19 cellular contexts compared by ENCODE assay signal in the genomic region with DNA sequence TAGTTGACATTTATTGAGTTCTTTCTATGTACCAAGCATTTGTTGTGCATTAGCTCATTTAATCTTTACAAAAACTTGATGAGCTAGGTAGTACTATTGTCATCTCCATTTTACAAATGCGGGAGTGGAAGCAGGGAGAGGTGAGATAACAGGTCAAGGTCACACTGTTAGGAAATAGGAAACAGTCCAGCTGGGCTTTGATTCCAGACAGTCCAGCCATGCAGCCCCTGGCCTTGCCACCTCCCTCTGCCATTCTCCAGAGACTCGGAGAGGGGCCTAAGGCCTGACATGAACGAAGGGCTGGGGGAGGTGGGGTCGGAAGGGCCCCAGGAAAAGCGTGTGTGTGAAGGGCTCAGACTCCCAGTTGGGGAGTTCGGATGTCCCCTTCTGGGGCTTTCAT. TPM values are rescaled to one million over a fixed set of nuclear protein-coding genes. Genes with fewer than 3 reads are reported as not detected.
DNase-seq lines count a peak whose midpoint lies in the region; ATAC-seq, FAIRE-seq and TF ChIP-seq lines count a peak whose summit lies in the region.
"Had no signal": no experiment of that assay in that cellular context is flagged by ENCODE, and none has a peak within 500 bp of the region (broad histone marks: within the 10 kb centered on the region; RNA-seq: fewer than 3 reads in every experiment).

No MANE protein-coding gene starts in this region.

- H3K9me3 ChIP-seq in left ventricle myocardium inferior (replicated peaks) (no peaks in the 10 kb centered on the region), heart left ventricle (no peaks in the 10 kb centered on the region), adrenal gland (replicated peaks in 1 of 3) (no peaks in the 10 kb centered on the region), mesodermal cell (ENCODE audit: control insufficient read depth, low read length) (no peaks in the 10 kb centered on the region), kidney (ENCODE audit: control insufficient read depth in 1 of 2, low read length in 2 of 2) (no peaks in the 10 kb centered on the region), aorta (ENCODE audit: control insufficient read depth, low read length) (no peaks in the 10 kb centered on the region)
- H3K9me3 ChIP-seq: heart right ventricle, right atrium auricular region, testis had no signal

- DNase-seq in left ventricle myocardium inferior = no peak
- no peak for DNase-seq in heart left ventricle
- DNase-seq in adrenal gland = no peak
- no peak for DNase-seq in DMS153 (lab: John Stamatoyannopoulos, UW)
- no peak for DNase-seq in kidney
- no peak for DNase-seq in aorta
- DNase-seq in stimulated activated CD4-positive, alpha-beta T cell treated with anti-CD3 and anti-CD28 coated beads, Interleukin-2, amount 100 ng/mL, for 24 hours = no peak
- DNase-seq: activated CD4-positive, CD25-positive, alpha-beta regulatory T cell treated with anti-CD3 and anti-CD28 coated beads, Interleukin-2, amount 50 U/mL, for 72 hours; activated CD8-positive, alpha-beta memory T cell treated with anti-CD3 and anti-CD28 coated beads, Interleukin-2, amount 10 ng/mL, durations not matched to agents 7 days and 5 days; activated effector memory CD4-positive, alpha-beta T cell treated with Interleukin-2 at 50 U/mL for 16 hours; Calu3; HCEC 1CT; heart right ventricle; left ventricle myocardium superior; NCI-H187 treated with DMSO at 0.1 percent for 48 hours; RPMI8226; testis had no signal

- no peak overlapping the region for H3K9ac ChIP-seq in kidney (ENCODE audit: low read length in 2 of 2)

- 67 to 74% (median 71%) methylated on average over 6 of the region's 6 CpGs for WGBS in heart left ventricle, 4 donors
- 64 to 75% (median 67%) methylated on average over 2 to 6 of the region's 6 CpGs for WGBS in adrenal gland, 4 donors
- 25 to 57% methylated on average over 2 to 6 of the region's 6 CpGs for WGBS in mesodermal cell (ENCODE audit: insufficient coverage in 2 of 2), 2 experiments
- WGBS in aorta, 2 donors = 87 to 95% methylated on average over 6 of the region's 6 CpGs

- no peak for TF ChIP-seq POLR2A in heart left ventricle (IDR thresholded peaks at IDR 0.05)
- TF ChIP-seq POLR2A in adrenal gland (IDR thresholded peaks at IDR 0.05) = no peak

- no peaks in the 10 kb centered on the region for H3K27me3 ChIP-seq in left ventricle myocardium inferior (ENCODE audit: low read depth)
- H3K27me3 ChIP-seq in heart left ventricle = no peaks in the 10 kb centered on the region
- H3K27me3 ChIP-seq in adrenal gland = no peaks in the 10 kb centered on the region
- no peaks in the 10 kb centered on the region for H3K27me3 ChIP-seq in aorta (ENCODE audit: control insufficient read depth in 1 of 2, insufficient read depth in 2 of 2, low read length in 1 of 2)
- H3K27me3 ChIP-seq: heart right ventricle, right atrium auricular region, testis had no signal

- ATAC-seq in heart left ventricle = no peak
- no peak for ATAC-seq in aorta (ENCODE audit: low FRiP score)
- ATAC-seq: activated CD8-positive, alpha-beta memory T cell treated with anti-CD3 and anti-CD28 coated beads, Interleukin-2, amount 10 ng/mL, durations not matched to agents 7 days and 5 days; heart right ventricle; left ventricle myocardium superior had no signal

- TF ChIP-seq CTCF in left ventricle myocardium inferior (IDR thresholded peaks at IDR 0.05; ENCODE audit: borderline replicate concordance) = no peak
- no peak for TF ChIP-seq CTCF in heart left ventricle (IDR thresholded peaks at IDR 0.05)
- no peak for TF ChIP-seq CTCF in adrenal gland (IDR thresholded peaks at IDR 0.05)
- no peak for TF ChIP-seq CTCF in kidney (IDR thresholded peaks at IDR 0.05; ENCODE audit: borderline replicate concordance, extremely low read depth, insufficient read depth)

- H3K27ac ChIP-seq in left ventricle myocardium inferior (replicated peaks) (peak overlapping the region; percentile 61), heart left ventricle (peak overlapping the region in 1 of 12 donors; percentile 14), adrenal gland (peak overlapping the region in 3 of 5 donors; percentile 26 to 46 (median 30)), mesodermal cell (ENCODE audit: low read depth, low read length, severe bottlenecking) (peak overlapping the region; percentile 50), kidney (ENCODE audit: low read depth in 2 of 2, low read length in 2 of 2) (no peak overlapping the region), aorta (ENCODE audit: low read depth in 1 of 2, low read length in 2 of 2) (no peak overlapping the region)
- H3K27ac ChIP-seq: testis had no signal

- H3K4me1 ChIP-seq in left ventricle myocardium inferior = peaks cover 69% of the 10 kb centered on the region
- H3K4me1 ChIP-seq in heart left ventricle = peaks cover 4 to 53% (median 30%) of the 10 kb centered on the region in 12 donors
- peaks cover 0 to 34% of the 10 kb centered on the region in 2 donors for H3K4me1 ChIP-seq in adrenal gland (replicated peaks in 1 of 2)
- peaks cover 4% of the 10 kb centered on the region for H3K4me1 ChIP-seq in mesodermal cell (ENCODE audit: control insufficient read depth, insufficient read depth, low read length, poor library complexity, severe bottlenecking)
- peaks cover 16 to 18% of the 10 kb centered on the region in 2 donors for H3K4me1 ChIP-seq in kidney (ENCODE audit: control insufficient read depth in 1 of 2, insufficient read depth in 1 of 2, low read depth in 1 of 2, low read length in 2 of 2)
- no peaks in the 10 kb centered on the region for H3K4me1 ChIP-seq in aorta (ENCODE audit: control insufficient read depth in 1 of 2, insufficient read depth in 2 of 2, low read length in 2 of 2)

- H3K4me3 ChIP-seq in left ventricle myocardium inferior (no peak overlapping the region), heart left ventricle (no peak overlapping the region), adrenal gland (no peak overlapping the region), mesodermal cell (ENCODE audit: extremely low read depth, insufficient read depth, low read length, poor library complexity, severe bottlenecking) (no peak overlapping the region), kidney (ENCODE audit: low read length in 2 of 2) (no peak overlapping the region), aorta (ENCODE audit: low read length in 2 of 2) (no peak overlapping the region)
- H3K4me3 ChIP-seq: heart right ventricle, right atrium auricular region, testis had no signal

- intact Hi-C loops in left ventricle myocardium inferior (cut with micrococcal nuclease) (no loop called here), heart left ventricle (cut with DNase I) (no loop called here), adrenal gland (cut with DNase I) (no loop called here), kidney (cut with DNase I) (no loop called here), aorta (cut with DNase I) (no loop called here)

- H3K36me3 ChIP-seq in left ventricle myocardium inferior (no peaks in the 10 kb centered on the region), heart left ventricle (no peaks in the 10 kb centered on the region), adrenal gland (replicated peaks in 1 of 2) (no peaks in the 10 kb centered on the region), mesodermal cell (ENCODE audit: control insufficient read depth, insufficient read depth, low read length) (no peaks in the 10 kb centered on the region), kidney (ENCODE audit: control insufficient read depth in 1 of 2, insufficient read depth in 2 of 2, low read length in 2 of 2) (no peaks in the 10 kb centered on the region), aorta (ENCODE audit: control insufficient read depth in 1 of 2, insufficient read depth in 2 of 2, low read length in 1 of 2) (no peaks in the 10 kb centered on the region)
- H3K36me3 ChIP-seq: heart right ventricle, right atrium auricular region had no signal

- no peak for FAIRE-seq in kidney (lab: Jason Lieb, UNC)

RNA-seq across cellular contexts. Expression of a gene that starts 55.6 kb away (rescaled TPM):
- 41.7 TPM for total RNA-seq in left ventricle myocardium inferior
- total RNA-seq in heart left ventricle = 10 to 100 TPM; 28.6 to 77.6 (median 48.2) TPM
- 100 to 1,000 TPM in 1 of 2 donors, 1 to 10 TPM in 1; 6.1 to 103 TPM for polyA plus RNA-seq in heart left ventricle
- 10 to 100 TPM; 11.0 to 74.0 (median 23.1) TPM for total RNA-seq in adrenal gland
- polyA plus RNA-seq in adrenal gland = 100 to 1,000 TPM in 1 of 3 donors, 10 to 100 TPM in 1, 1 to 10 TPM in 1; 6.4 to 204 (median 10.2) TPM
- 101 TPM for polyA plus RNA-seq in mesodermal cell (2013, experiment 1 of 2)
- polyA plus RNA-seq in mesodermal cell (2013, experiment 2 of 2) = 104 TPM
- total RNA-seq in kidney = 97.5 TPM
- polyA plus RNA-seq in kidney (ENCODE audit: insufficient read depth, low read depth, low replicate concordance) = 94.4 TPM
- total RNA-seq in aorta = 10 to 100 TPM; 21.3 to 46.1 TPM
- polyA plus RNA-seq in aorta = 10 to 100 TPM; 31.6 to 45.7 TPM

Comparison
In these comparisons a context has a peak if more than half of its experiments do, and no peak if none do; other contexts are left out.
1. H3K27ac ChIP-seq: peak in left ventricle myocardium inferior (single experiment), adrenal gland (3 of 5) and mesodermal cell (single experiment); none in kidney (0 of 2) and aorta (0 of 2).